ENCODE assay signal across 7 cellular contexts in genomic region chr13:110731072-110731471, GRCh38.
"Had no signal": no experiment of that assay in that cellular context is flagged by ENCODE, and none has a peak within 500 bp of the region (broad histone marks: within the 10 kb centered on the region; RNA-seq: fewer than 3 reads in every experiment).

No MANE protein-coding gene starts in this region.

- H3K4me3 Mint-ChIP-seq: GM23338, H9 had no signal

- FAIRE-seq: H1, H54, HTR-8/SVneo, K562 had no signal

- ATAC-seq: GM23338, K562 had no signal

- H2AFZ ChIP-seq: GM23338 had no signal

- H3K9me3 Mint-ChIP-seq: GM23338, H9 had no signal

- DNase-seq: H9, HCEC 1CT had no signal

- H3K4me1 Mint-ChIP-seq: GM23338, H9 had no signal

- H3K4me2 ChIP-seq: GM23338 had no signal

- H3K4me3 ChIP-seq: GM23338, K562 had no signal

- H3K27ac Mint-ChIP-seq: GM23338, H9 had no signal
